ENCODE assay signal across 11 cellular contexts in the genomic region with DNA sequence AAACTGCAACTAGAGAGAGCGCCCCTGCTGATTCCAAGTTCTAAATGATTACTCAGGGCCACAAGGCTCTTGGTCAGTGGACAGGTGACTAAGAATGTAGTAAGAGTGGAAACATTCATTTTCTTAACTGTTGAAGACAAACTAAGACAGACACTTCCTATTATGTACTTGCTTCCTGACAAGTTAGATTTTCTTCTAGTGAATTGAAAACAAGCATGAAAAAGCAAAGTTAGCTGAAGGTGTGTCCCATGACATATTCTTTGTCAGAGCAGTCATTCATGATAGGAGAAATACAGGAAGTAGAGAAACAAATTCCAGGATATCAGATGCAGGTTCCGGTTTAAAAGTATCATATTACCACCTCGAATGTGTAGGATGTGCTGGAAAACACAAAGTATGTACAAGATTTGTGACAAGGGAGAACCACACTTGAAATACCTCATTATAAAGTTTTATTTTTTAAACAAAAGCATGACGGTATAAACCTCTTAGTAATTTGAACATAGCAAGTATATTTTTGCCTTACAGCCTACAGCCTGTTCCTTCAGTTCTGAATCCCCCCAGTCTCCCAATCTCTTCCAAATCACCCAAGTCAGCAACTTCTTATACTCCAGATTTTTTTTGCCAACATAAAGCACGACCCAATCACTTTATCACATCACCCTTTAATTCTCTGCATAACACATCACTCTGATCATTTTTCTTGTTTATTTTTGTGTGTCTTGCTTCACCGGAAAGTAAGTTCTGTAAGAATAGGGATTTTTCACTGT. TPM values are rescaled to one million over a fixed set of nuclear protein-coding genes. Genes with fewer than 3 reads are reported as not detected.
DNase-seq lines count a peak whose midpoint lies in the region; ATAC-seq and TF ChIP-seq lines count a peak whose summit lies in the region.
"Had no signal": no experiment of that assay in that cellular context is flagged by ENCODE, and none has a peak within 500 bp of the region (broad histone marks: within the 10 kb centered on the region; RNA-seq: fewer than 3 reads in every experiment).

No MANE protein-coding gene starts in this region.

- DNase-seq in CD14-positive monocyte (ENCODE audit: low spot score) (no peak), OCI-M2 (lab: John Stamatoyannopoulos, UW; ENCODE audit: unreplicated experiment) (peak; percentile 15), dermis blood vessel endothelial cell (peak; percentile 77), naive B cell (no peak), thyroid gland (no peak), NOMO-1 treated with dmso at 0.1 percent for 144 hours (lab: John Stamatoyannopoulos, UW; ENCODE audit: unreplicated experiment) (no peak)
- no peak for DNase-seq in natural killer cell treated with Interleukin-12 subunit alpha and Interleukin-12 subunit beta and Interleukin-15 and Interleukin-18, amount 100 ng/mL, for 72 hours (ENCODE audit: low spot score)
- DNase-seq in activated CD8-positive, alpha-beta memory T cell treated with anti-CD3 and anti-CD28 coated beads, Interleukin-2, amount 50 U/mL, for 48 hours: no peak
- DNase-seq: CD8-positive, alpha-beta T cell; left ventricle myocardium superior; stimulated activated CD4-positive, alpha-beta T cell treated with anti-CD3 and anti-CD28 coated beads, Interleukin-4, amount 100 ng/mL, for 4 hours had no signal

- peak overlapping the region in 1 of 3 donors; percentile 25 for H3K27ac ChIP-seq in thyroid gland

- H3K4me3 ChIP-seq in thyroid gland (replicated peaks in 1 of 3): no peak overlapping the region

- no peak for ATAC-seq in naive B cell (ENCODE audit: low read depth in 2 of 2)
- no peak for ATAC-seq in natural killer cell treated with Interleukin-12 subunit alpha and Interleukin-12 subunit beta and Interleukin-15 and Interleukin-18, amount 100 ng/mL, for 72 hours
- ATAC-seq: CD8-positive, alpha-beta T cell; left ventricle myocardium superior had no signal

- intact Hi-C loops in CD14-positive monocyte (cut with micrococcal nuclease) (loop anchor here (10.0 kb wide), 2 partner anchors 70 to 80 kb away; partner anchors contain the start of gene PSTPIP1 (in 1 of the 2)), thyroid gland (cut with DNase I) (no loop called here)

- H3K4me1 Mint-ChIP-seq in CD14-positive monocyte: peaks cover 50% of the 10 kb centered on the region
- peaks cover 71 to 95% (median 75%) of the 10 kb centered on the region in 3 donors for H3K4me1 Mint-ChIP-seq in naive B cell
- H3K4me1 Mint-ChIP-seq in natural killer cell treated with Interleukin-12 subunit alpha and Interleukin-12 subunit beta and Interleukin-15 and Interleukin-18, amount 100 ng/mL, for 72 hours (ENCODE audit: low read depth in 2 of 2): peaks cover 42 to 53% of the 10 kb centered on the region in 2 donors

- H3K27me3 Mint-ChIP-seq in CD14-positive monocyte (ENCODE audit: low read depth in 3 of 3) (no peaks in the 10 kb centered on the region), naive B cell (no peaks in the 10 kb centered on the region)
- H3K27me3 Mint-ChIP-seq in natural killer cell treated with Interleukin-12 subunit alpha and Interleukin-12 subunit beta and Interleukin-15 and Interleukin-18, amount 100 ng/mL, for 72 hours: no peaks in the 10 kb centered on the region

- H3K36me3 ChIP-seq in thyroid gland: no peaks in the 10 kb centered on the region

- TF ChIP-seq CTCF in CD14-positive monocyte (IDR thresholded peaks at IDR 0.05) (no peak), thyroid gland (IDR thresholded peaks at IDR 0.05) (no peak)

- H3K27me3 ChIP-seq in thyroid gland: no peaks in the 10 kb centered on the region

- TF ChIP-seq POLR2A in thyroid gland (IDR thresholded peaks at IDR 0.05): no peak

- peaks cover 58 to 76% of the 10 kb centered on the region in 2 donors for H3K4me1 ChIP-seq in thyroid gland

- WGBS in thyroid gland, 2 donors: 70 to 76% methylated on average over 6 of the region's 6 CpGs

- peaks cover 0 to 3% (median 0%) of the 10 kb centered on the region in 7 donors for H3K9me3 Mint-ChIP-seq in CD14-positive monocyte
- no peaks in the 10 kb centered on the region for H3K9me3 Mint-ChIP-seq in naive B cell
- no peaks in the 10 kb centered on the region for H3K9me3 Mint-ChIP-seq in natural killer cell treated with Interleukin-12 subunit alpha and Interleukin-12 subunit beta and Interleukin-15 and Interleukin-18, amount 100 ng/mL, for 72 hours
- H3K9me3 Mint-ChIP-seq: CD8-positive, alpha-beta T cell had no signal

- no peaks in the 10 kb centered on the region for H3K9me3 ChIP-seq in thyroid gland

- no peak overlapping the region for H3K4me3 Mint-ChIP-seq in CD14-positive monocyte
- H3K4me3 Mint-ChIP-seq in naive B cell: peak overlapping the region in 7 of 8 donors; percentile 0 to 71 (median 43)
- H3K4me3 Mint-ChIP-seq in natural killer cell treated with Interleukin-12 subunit alpha and Interleukin-12 subunit beta and Interleukin-15 and Interleukin-18, amount 100 ng/mL, for 72 hours: no peak overlapping the region
- H3K4me3 Mint-ChIP-seq: CD8-positive, alpha-beta T cell had no signal

- H3K36me3 Mint-ChIP-seq in CD14-positive monocyte (no peaks in the 10 kb centered on the region), naive B cell (peaks cover 0 to 8% of the 10 kb centered on the region in 2 donors)
- no peaks in the 10 kb centered on the region for H3K36me3 Mint-ChIP-seq in natural killer cell treated with Interleukin-12 subunit alpha and Interleukin-12 subunit beta and Interleukin-15 and Interleukin-18, amount 100 ng/mL, for 72 hours

- H3K27ac Mint-ChIP-seq in CD14-positive monocyte (peak overlapping the region in 5 of 7 donors; percentile 3 to 84 (median 25)), naive B cell (peak overlapping the region; percentile 1 to 91 (median 67))
- H3K27ac Mint-ChIP-seq in natural killer cell treated with Interleukin-12 subunit alpha and Interleukin-12 subunit beta and Interleukin-15 and Interleukin-18, amount 100 ng/mL, for 72 hours: no peak overlapping the region
- H3K27ac Mint-ChIP-seq: CD8-positive, alpha-beta T cell had no signal

RNA-seq across cellular contexts. Expression of gene TSPAN3, which starts 6.2 kb away (rescaled TPM):
- polyA plus RNA-seq in CD14-positive monocyte (10 to 100 TPM; 53.2 to 68.0 TPM), naive B cell (ENCODE audit: low read depth in 6 of 6) (100 to 1,000 TPM; 418 to 685 (median 569) TPM)
- total RNA-seq in dermis blood vessel endothelial cell (242 and 265 TPM in 2 replicates), thyroid gland (100 to 1,000 TPM; 330 to 637 (median 593) TPM)
- 10 to 100 TPM; 49.3 to 54.9 TPM for total RNA-seq in natural killer cell treated with Interleukin-12 subunit alpha and Interleukin-12 subunit beta and Interleukin-15 and Interleukin-18, amount 100 ng/mL, for 72 hours

Comparison
In these comparisons a context has a peak if more than half of its experiments do, and no peak if none do; other contexts are left out.
1. DNase-seq: peak in OCI-M2 (single experiment) and dermis blood vessel endothelial cell (single experiment); none in CD14-positive monocyte (single experiment), naive B cell (single experiment), natural killer cell treated with Interleukin-12 subunit alpha and Interleukin-12 subunit beta and Interleukin-15 and Interleukin-18, amount 100 ng/mL, for 72 hours (single experiment), thyroid gland (0 of 2), NOMO-1 treated with dmso at 0.1 percent for 144 hours (single experiment) and activated CD8-positive, alpha-beta memory T cell treated with anti-CD3 and anti-CD28 coated beads, Interleukin-2, amount 50 U/mL, for 48 hours (single experiment).
2. H3K27ac Mint-ChIP-seq: peak in CD14-positive monocyte (5 of 7) and naive B cell (6 of 6); none in natural killer cell treated with Interleukin-12 subunit alpha and Interleukin-12 subunit beta and Interleukin-15 and Interleukin-18, amount 100 ng/mL, for 72 hours (0 of 2).
3. H3K4me3 Mint-ChIP-seq: peak in naive B cell (7 of 8); none in CD14-positive monocyte (0 of 2) and natural killer cell treated with Interleukin-12 subunit alpha and Interleukin-12 subunit beta and Interleukin-15 and Interleukin-18, amount 100 ng/mL, for 72 hours (single experiment).